23 cellular contexts compared by ENCODE assay signal in genomic region chr15:52148409-52148808, GRCh38. TPM values are rescaled to one million over a fixed set of nuclear protein-coding genes. Genes with fewer than 3 reads are reported as not detected.
A peak's percentile ranks its signal among the peaks of the same experiment; 100 is the strongest.
DNase-seq lines count a peak whose midpoint lies in the region; ATAC-seq, FAIRE-seq and TF ChIP-seq lines count a peak whose summit lies in the region.
"Had no signal": no experiment of that assay in that cellular context is flagged by ENCODE, and none has a peak within 500 bp of the region (broad histone marks: within the 10 kb centered on the region; RNA-seq: fewer than 3 reads in every experiment).

No MANE protein-coding gene starts in this region.

- H3K36me3 ChIP-seq in BLaER1 treated with 17β-estradiol and CSF1 and Interleukin-3, amounts not matched to agents 10 nM and 100 nM: peaks cover 7 to 57% (median 36%) of the 10 kb centered on the region in 11 experiments; a peak in 16 of 22 replicates
- H3K36me3 ChIP-seq in PC-3 (ENCODE audit: low read depth, low read length) (no peaks in the 10 kb centered on the region), endodermal cell (ENCODE audit: control insufficient read depth, insufficient read depth, low read length) (peaks cover 8% of the 10 kb centered on the region)

- H3K9me2 ChIP-seq in PC-3 (replicated peaks; ENCODE audit: low read length): no peaks in the 10 kb centered on the region

- no peak for FAIRE-seq in urothelium cell line (lab: Jason Lieb, UNC)
- FAIRE-seq: D721Med, RCC 7860 had no signal

- no peaks in the 10 kb centered on the region for H4K20me1 ChIP-seq in BLaER1 treated with 17β-estradiol and CSF1 and Interleukin-3, amounts not matched to agents 10 nM and 100 nM
- H4K20me1 ChIP-seq in PC-3 (ENCODE audit: low read length): no peaks in the 10 kb centered on the region

- H3K4me3 Mint-ChIP-seq in endodermal cell (no peak overlapping the region), osteocyte (ENCODE audit: unreplicated experiment) (no peak overlapping the region)
- H3K4me3 Mint-ChIP-seq: H9, IgD-negative memory B cell had no signal

- no peak overlapping the region; a peak in 1 of 22 replicates for H3K9ac ChIP-seq in BLaER1 treated with 17β-estradiol and CSF1 and Interleukin-3, amounts not matched to agents 10 nM and 100 nM
- H3K9ac ChIP-seq in PC-3 (ENCODE audit: low read length): no peak overlapping the region
- H3K9ac ChIP-seq in endodermal cell (ENCODE audit: extremely low read depth, low read length, poor library complexity, severe bottlenecking): no peak overlapping the region

- BruUV-seq in PC-3 (replicated peaks; lab: Mats Ljungman, UMichigan): no TSS peak

- no peak for TF ChIP-seq CTCF in PC-3 (conservative IDR thresholded peaks at IDR 0.05; ENCODE audit: low read depth, low read length)
- no peak for TF ChIP-seq CTCF in endodermal cell (conservative IDR thresholded peaks at IDR 0.05)
- TF ChIP-seq CTCF in osteocyte (IDR thresholded peaks at IDR 0.05): no peak

- H3K27me3 ChIP-seq in BLaER1 treated with 17β-estradiol and CSF1 and Interleukin-3, amounts not matched to agents 10 nM and 100 nM: no peaks in the 10 kb centered on the region
- H3K27me3 ChIP-seq in PC-3 (ENCODE audit: low read length) (no peaks in the 10 kb centered on the region), endodermal cell (ENCODE audit: control insufficient read depth, insufficient read depth, low read length, poor library complexity, severe bottlenecking) (no peaks in the 10 kb centered on the region)

- H3K27me3 Mint-ChIP-seq in endodermal cell (ENCODE audit: insufficient read depth) (no peaks in the 10 kb centered on the region), osteocyte (ENCODE audit: unreplicated experiment) (no peaks in the 10 kb centered on the region)
- H3K27me3 Mint-ChIP-seq: IgD-negative memory B cell had no signal

- H3K4me2 ChIP-seq in BLaER1 treated with 17β-estradiol and CSF1 and Interleukin-3, amounts not matched to agents 10 nM and 100 nM: peak overlapping the region in 9 of 11 experiments; percentile 18 to 68 (median 53); a peak in 17 of 22 replicates
- H3K4me2 ChIP-seq in PC-3 (ENCODE audit: low read length): no peak overlapping the region

- ATAC-seq in PC-3: peak; percentile 49; the same call in 1 of the 2 replicates

- H3K9me3 Mint-ChIP-seq in endodermal cell: peaks cover 13% of the 10 kb centered on the region
- H3K9me3 Mint-ChIP-seq in osteocyte (ENCODE audit: unreplicated experiment): no peaks in the 10 kb centered on the region
- H3K9me3 Mint-ChIP-seq: IgD-negative memory B cell had no signal

- H3F3A ChIP-seq in PC-3 (ENCODE audit: low read length, unreplicated experiment): no peaks in the 10 kb centered on the region

- intact Hi-C loops in PC-3 (cut with micrococcal nuclease): no loop called here

- POLR2A ChIA-PET in PC-3 (lab: Charles Lee; ENCODE audit: unreplicated experiment): no interaction called here

- peaks cover 17% of the 10 kb centered on the region for H3K4me1 Mint-ChIP-seq in endodermal cell
- peaks cover 15% of the 10 kb centered on the region for H3K4me1 Mint-ChIP-seq in osteocyte (ENCODE audit: unreplicated experiment)
- H3K4me1 Mint-ChIP-seq: H9 had no signal

- H3K4me1 ChIP-seq in BLaER1 treated with 17β-estradiol and CSF1 and Interleukin-3, amounts not matched to agents 10 nM and 100 nM: peaks cover 14 to 40% (median 32%) of the 10 kb centered on the region in 10 experiments
- H3K4me1 ChIP-seq in PC-3 (ENCODE audit: insufficient read depth, low read length) (peaks cover 15% of the 10 kb centered on the region), endodermal cell (ENCODE audit: control insufficient read depth, insufficient read depth, low read length) (peaks cover 8% of the 10 kb centered on the region)

- peaks cover 0 to 22% (median 14%) of the 10 kb centered on the region in 11 experiments; a peak in 18 of 22 replicates for H3K9me3 ChIP-seq in BLaER1 treated with 17β-estradiol and CSF1 and Interleukin-3, amounts not matched to agents 10 nM and 100 nM (replicated peaks in 1 of 11)
- H3K9me3 ChIP-seq in PC-3 (ENCODE audit: low read length) (no peaks in the 10 kb centered on the region), endodermal cell (ENCODE audit: control insufficient read depth, low read length) (peaks cover 8% of the 10 kb centered on the region)

- no peak overlapping the region for H3K4me3 ChIP-seq in BLaER1 treated with 17β-estradiol and CSF1 and Interleukin-3, amounts not matched to agents 10 nM and 100 nM
- H3K4me3 ChIP-seq in PC-3 (ENCODE audit: low read length): no peak overlapping the region
- no peak overlapping the region for H3K4me3 ChIP-seq in endodermal cell (ENCODE audit: low read length)

- no peak for DNase-seq in PC-3
- DNase-seq in endodermal cell: peak; percentile 27
- DNase-seq in osteocyte (ENCODE audit: extremely low spot score, unreplicated experiment): peak; percentile 71
- DNase-seq in AG08395 (ENCODE audit: low spot score): no peak
- DNase-seq in urothelium cell line (ENCODE audit: low spot score): no peak
- DNase-seq in DMS53 treated with DMSO at 0.1 percent for 48 hours (lab: John Stamatoyannopoulos, UW; ENCODE audit: unreplicated experiment): no peak
- DNase-seq: DMS53, EL, GF-D8, H9, Karpas-422, NCI-H1694, NCI-H2081, NCI-H2171, NCI-H524 treated with DMSO at 0.1 percent for 48 hours, NCI-H82, SHP77 had no signal

- no peaks in the 10 kb centered on the region for H3K79me2 ChIP-seq in PC-3 (ENCODE audit: low read length)

- H3K27ac ChIP-seq in BLaER1 treated with 17β-estradiol and CSF1 and Interleukin-3, amounts not matched to agents 10 nM and 100 nM: peak overlapping the region in 5 of 11 experiments; percentile 8 to 48 (median 24); a peak in 5 of 22 replicates
- H3K27ac ChIP-seq in PC-3 (ENCODE audit: low read length) (no peak overlapping the region), endodermal cell (ENCODE audit: low read depth, low read length) (no peak overlapping the region)

- WGBS in endodermal cell (ENCODE audit: insufficient coverage in 1 of 2, insufficient read length in 1 of 2), 2 experiments: 95 to 100% methylated on average over 3 to 5 of the region's 5 CpGs

- H3K27ac Mint-ChIP-seq in endodermal cell (no peak overlapping the region), osteocyte (ENCODE audit: unreplicated experiment) (no peak overlapping the region)
- H3K27ac Mint-ChIP-seq: H9 had no signal

- CTCF ChIA-PET in PC-3 (lab: Charles Lee): no interaction called here

- H2AFZ ChIP-seq in PC-3 (ENCODE audit: low read length): no peak overlapping the region

- H3K36me3 Mint-ChIP-seq in endodermal cell (ENCODE audit: low read depth) (peaks cover 34% of the 10 kb centered on the region), osteocyte (ENCODE audit: unreplicated experiment) (peaks cover 41% of the 10 kb centered on the region)

RNA-seq across cellular contexts. Expression of gene BCL2L10, which starts 35.8 kb away (rescaled TPM):
- total RNA-seq in PC-3 (2014; rRNA removed) (1.8 TPM in 1 of 2 replicates, not detected in the other), endodermal cell (1 to 10 TPM in 1 of 2 donors, not detected in 1; 1.5 TPM), osteocyte (not detected in 2 replicates)
- not detected for polyA plus RNA-seq in endodermal cell (2013, experiment 1 of 2)
- polyA plus RNA-seq in endodermal cell (2013, experiment 2 of 2): 0.29 TPM
- total RNA-seq: H9, M059J, OCI-LY7 had no signal

RNA-seq across cellular contexts. Expression of gene GNB5, which starts 42.8 kb away (rescaled TPM):
- total RNA-seq in PC-3 (2014; rRNA removed) (49.3 and 54.7 TPM in 2 replicates), endodermal cell (10 to 100 TPM; 19.1 to 20.7 TPM), osteocyte (34.0 and 34.5 TPM in 2 replicates)
- polyA plus RNA-seq in endodermal cell (2013, experiment 1 of 2): 18.2 TPM
- polyA plus RNA-seq in endodermal cell (2013, experiment 2 of 2): 15.7 TPM

Comparison
In these comparisons a context has a peak if more than half of its experiments do, and no peak if none do; other contexts are left out.
1. DNase-seq: peak in endodermal cell (single experiment) and osteocyte (single experiment); none in PC-3 (single experiment), AG08395 (single experiment), urothelium cell line (single experiment) and DMS53 treated with DMSO at 0.1 percent for 48 hours (single experiment).